11 cellular contexts compared by ENCODE assay signal in genomic region chr4:94339779-94340178, GRCh38. TPM values are rescaled to one million over a fixed set of nuclear protein-coding genes. Genes with fewer than 3 reads are reported as not detected.
DNase-seq lines count a peak whose midpoint lies in the region; ATAC-seq and TF ChIP-seq lines count a peak whose summit lies in the region.
"Had no signal": no experiment of that assay in that cellular context is flagged by ENCODE, and none has a peak within 500 bp of the region (broad histone marks: within the 10 kb centered on the region; RNA-seq: fewer than 3 reads in every experiment).

No MANE protein-coding gene starts in this region.

- DNase-seq in CD4-positive, CD25-positive, alpha-beta regulatory T cell = peak in 2 of 3 donors; percentile 11 to 54
- peak; percentile 85 for DNase-seq in GF-D8 (lab: John Stamatoyannopoulos, UW)
- DNase-seq in lung (ENCODE audit: low spot score) = no peak
- DNase-seq in GDM1 (lab: John Stamatoyannopoulos, UW) = no peak
- DNase-seq in stimulated activated naive B cell treated with anti-CD40 and anti-IgM and Interleukin-4, amounts not matched to agents 10 μg/mL and 1 μg/mL and 100 μg/mL, for 72 hours = no peak
- DNase-seq: NCI-H2107, SW 1271, thyroid gland had no signal

- peaks cover 10% of the 10 kb centered on the region for H3K4me1 ChIP-seq in CD4-positive, CD25-positive, alpha-beta regulatory T cell (ENCODE audit: control insufficient read depth, insufficient read depth, low read length, poor library complexity, severe bottlenecking)
- H3K4me1 ChIP-seq in lung (ENCODE audit: control insufficient read depth in 2 of 2, insufficient read depth in 2 of 2, low read length in 2 of 2) = no peaks in the 10 kb centered on the region
- H3K4me1 ChIP-seq: thyroid gland had no signal

- H3K36me3 ChIP-seq in CD4-positive, CD25-positive, alpha-beta regulatory T cell (ENCODE audit: control insufficient read depth, insufficient read depth, low read length) = no peaks in the 10 kb centered on the region
- no peaks in the 10 kb centered on the region for H3K36me3 ChIP-seq in lung (ENCODE audit: control insufficient read depth in 2 of 2, insufficient read depth in 2 of 2, low read length in 2 of 2)
- H3K36me3 ChIP-seq: thyroid gland had no signal

- peak overlapping the region; percentile 68 for H3K4me3 ChIP-seq in CD4-positive, CD25-positive, alpha-beta regulatory T cell (ENCODE audit: low read depth, low read length)
- H3K4me3 ChIP-seq in lung = no peak overlapping the region
- H3K4me3 ChIP-seq: thyroid gland had no signal

- no peak overlapping the region for H3K27ac ChIP-seq in CD4-positive, CD25-positive, alpha-beta regulatory T cell (ENCODE audit: insufficient read depth, low read length, poor library complexity, severe bottlenecking)
- H3K27ac ChIP-seq in lung (ENCODE audit: low read depth in 1 of 2, low read length in 1 of 2) = no peak overlapping the region
- H3K27ac ChIP-seq: thyroid gland had no signal

- peaks cover 13 to 26% (median 16%) of the 10 kb centered on the region in 4 donors for H3K4me1 Mint-ChIP-seq in CD4-positive, CD25-positive, alpha-beta regulatory T cell
- peaks cover 2 to 17% of the 10 kb centered on the region in 2 donors for H3K4me1 Mint-ChIP-seq in stimulated activated naive B cell treated with anti-CD40 and anti-IgM and Interleukin-4, amounts not matched to agents 10 μg/mL and 1 μg/mL and 100 μg/mL, for 72 hours

- WGBS in lung, 2 donors = 61 to 75% methylated on average over 9 of the region's 9 CpGs

- H3K9me3 ChIP-seq in CD4-positive, CD25-positive, alpha-beta regulatory T cell (ENCODE audit: control insufficient read depth in 2 of 2, low read length in 2 of 2) = no peaks in the 10 kb centered on the region
- peaks cover 0 to 4% of the 10 kb centered on the region in 2 donors for H3K9me3 ChIP-seq in lung (ENCODE audit: control insufficient read depth in 2 of 2, insufficient read depth in 1 of 2, low read length in 1 of 2)
- H3K9me3 ChIP-seq: thyroid gland had no signal

- TF ChIP-seq CTCF in lung (IDR thresholded peaks at IDR 0.05; ENCODE audit: control extremely low read depth, extremely low read depth) = no peak

- H3K4me3 Mint-ChIP-seq in CD4-positive, CD25-positive, alpha-beta regulatory T cell = peak overlapping the region; percentile 58 to 91 (median 88)
- no peak overlapping the region for H3K4me3 Mint-ChIP-seq in stimulated activated naive B cell treated with anti-CD40 and anti-IgM and Interleukin-4, amounts not matched to agents 10 μg/mL and 1 μg/mL and 100 μg/mL, for 72 hours

- H3K9me3 Mint-ChIP-seq in CD4-positive, CD25-positive, alpha-beta regulatory T cell = no peaks in the 10 kb centered on the region
- peaks cover 0 to 2% of the 10 kb centered on the region in 2 donors for H3K9me3 Mint-ChIP-seq in stimulated activated naive B cell treated with anti-CD40 and anti-IgM and Interleukin-4, amounts not matched to agents 10 μg/mL and 1 μg/mL and 100 μg/mL, for 72 hours

- H3K27me3 Mint-ChIP-seq in CD4-positive, CD25-positive, alpha-beta regulatory T cell = no peaks in the 10 kb centered on the region
- H3K27me3 Mint-ChIP-seq in stimulated activated naive B cell treated with anti-CD40 and anti-IgM and Interleukin-4, amounts not matched to agents 10 μg/mL and 1 μg/mL and 100 μg/mL, for 72 hours = peaks cover 0 to 5% of the 10 kb centered on the region in 2 donors

- no peaks in the 10 kb centered on the region for H3K27me3 ChIP-seq in CD4-positive, CD25-positive, alpha-beta regulatory T cell (ENCODE audit: control insufficient read depth, insufficient read depth, low read length)
- H3K27me3 ChIP-seq in lung (ENCODE audit: control insufficient read depth, insufficient read depth) = no peaks in the 10 kb centered on the region
- H3K27me3 ChIP-seq: thyroid gland had no signal

- peak overlapping the region; percentile 50 to 94 (median 85) for H3K27ac Mint-ChIP-seq in CD4-positive, CD25-positive, alpha-beta regulatory T cell
- no peak overlapping the region for H3K27ac Mint-ChIP-seq in stimulated activated naive B cell treated with anti-CD40 and anti-IgM and Interleukin-4, amounts not matched to agents 10 μg/mL and 1 μg/mL and 100 μg/mL, for 72 hours

- H3K36me3 Mint-ChIP-seq in CD4-positive, CD25-positive, alpha-beta regulatory T cell = no peaks in the 10 kb centered on the region
- no peaks in the 10 kb centered on the region for H3K36me3 Mint-ChIP-seq in stimulated activated naive B cell treated with anti-CD40 and anti-IgM and Interleukin-4, amounts not matched to agents 10 μg/mL and 1 μg/mL and 100 μg/mL, for 72 hours

- peak; percentile 39 to 43 for ATAC-seq in CD4-positive, CD25-positive, alpha-beta regulatory T cell (ENCODE audit: low read depth in 2 of 2)
- peak; percentile 44 to 57 for ATAC-seq in activated CD4-positive, CD25-positive, alpha-beta regulatory T cell treated with anti-CD3 and anti-CD28 coated beads, Interleukin-2, amount 50 U/mL, for 24 hours
- ATAC-seq in lung (ENCODE audit: insufficient read depth, low FRiP score) (peak; percentile 83), HG03139 (IDR thresholded peaks at IDR 0.05; ENCODE audit: unreplicated experiment) (no peak)
- no peak for ATAC-seq in stimulated activated naive B cell treated with anti-CD40 and anti-IgM and Interleukin-4, amounts not matched to agents 10 μg/mL and 1 μg/mL and 100 μg/mL, for 72 hours (replicated peaks)

RNA-seq across cellular contexts. Expression of gene HPGDS, which starts 2.9 kb away (rescaled TPM):
- 0.39 TPM for total RNA-seq in CD4-positive, CD25-positive, alpha-beta regulatory T cell
- polyA plus RNA-seq in CD4-positive, CD25-positive, alpha-beta regulatory T cell = 1 to 10 TPM in 2 of 4 donors, not detected in 2; 1.1 to 2.5 TPM
- total RNA-seq in lung = 1 to 10 TPM; 3.4 to 7.0 TPM
- 1 to 10 TPM in 1 of 2 donors, under 1 TPM in 1; 0.65 to 1.2 TPM for polyA plus RNA-seq in lung
- total RNA-seq: pulmonary artery endothelial cell had no signal

Comparison
In these comparisons a context has a peak if more than half of its experiments do, and no peak if none do; other contexts are left out.
1. ATAC-seq: peak in CD4-positive, CD25-positive, alpha-beta regulatory T cell (2 of 2), activated CD4-positive, CD25-positive, alpha-beta regulatory T cell treated with anti-CD3 and anti-CD28 coated beads, Interleukin-2, amount 50 U/mL, for 24 hours (2 of 2) and lung (single experiment); none in HG03139 (single experiment) and stimulated activated naive B cell treated with anti-CD40 and anti-IgM and Interleukin-4, amounts not matched to agents 10 μg/mL and 1 μg/mL and 100 μg/mL, for 72 hours (0 of 2).
2. DNase-seq: peak in CD4-positive, CD25-positive, alpha-beta regulatory T cell (2 of 3) and GF-D8 (single experiment); none in lung (single experiment), GDM1 (single experiment) and stimulated activated naive B cell treated with anti-CD40 and anti-IgM and Interleukin-4, amounts not matched to agents 10 μg/mL and 1 μg/mL and 100 μg/mL, for 72 hours (single experiment).
3. H3K4me3 Mint-ChIP-seq: peak in CD4-positive, CD25-positive, alpha-beta regulatory T cell (4 of 4); none in stimulated activated naive B cell treated with anti-CD40 and anti-IgM and Interleukin-4, amounts not matched to agents 10 μg/mL and 1 μg/mL and 100 μg/mL, for 72 hours (0 of 2).